ENCODE assay signal across 29 cellular contexts in genomic region chr11:2719831-2720603, GRCh38.
"Had no signal": no experiment of that assay in that cellular context is flagged by ENCODE, and none has a peak within 500 bp of the region (broad histone marks: within the 10 kb centered on the region; RNA-seq: fewer than 3 reads in every experiment).

No MANE protein-coding gene starts in this region.

- H3K27ac ChIP-seq: adrenal gland, body of pancreas, cardiac muscle cell, coronary artery, dorsolateral prefrontal cortex, gastroesophageal sphincter, hepatocyte, lower lobe of right lung, pancreas, psoas muscle, thoracic aorta, uterus had no signal

- H3K9me3 ChIP-seq: adrenal gland, body of pancreas, gastroesophageal sphincter, lower lobe of right lung, pancreas, psoas muscle, thoracic aorta, uterus had no signal

- ATAC-seq: body of pancreas; effector memory CD8-positive, alpha-beta T cell; gastroesophageal sphincter; lower lobe of right lung; natural killer cell; pancreas; psoas muscle; T-cell had no signal

- H3K4me1 Mint-ChIP-seq: activated naive CD8-positive, alpha-beta T cell treated with anti-CD3 and anti-CD28 coated beads for 36 hours; natural killer cell; T-cell had no signal

- H3K27me3 Mint-ChIP-seq: activated naive CD8-positive, alpha-beta T cell treated with anti-CD3 and anti-CD28 coated beads for 36 hours; stimulated activated naive CD8-positive, alpha-beta T cell treated with anti-CD3 and anti-CD28 coated beads, Interleukin-15, Interleukin-2, amounts not matched to agents 100 ng/mL and 50 ng/mL, for 24 hours; T-cell; type B pancreatic cell had no signal

- H3K4me3 ChIP-seq: adrenal gland, body of pancreas, cardiac muscle cell, coronary artery, dorsolateral prefrontal cortex, gastroesophageal sphincter, hepatocyte, lower lobe of right lung, pancreas, psoas muscle, thoracic aorta, uterus had no signal

- H3K9me3 Mint-ChIP-seq: activated naive CD4-positive, alpha-beta T cell treated with anti-CD3 and anti-CD28 coated beads for 36 hours; activated naive CD8-positive, alpha-beta T cell treated with anti-CD3 and anti-CD28 coated beads for 36 hours; activated T-helper 1 cell treated with anti-CD3 and anti-CD28 coated beads, Interleukin-12 subunit alpha, Interleukin-12 subunit beta, Interleukin-2, Interleukin-4 antibody, amounts not matched to agents 30 ng/mL and 10 ng/mL and 1 ng/mL, durations not matched to agents 14 hours and 24 hours and 36 hours; effector memory CD8-positive, alpha-beta T cell; natural killer cell; stimulated activated naive CD8-positive, alpha-beta T cell treated with anti-CD3 and anti-CD28 coated beads, Interleukin-15, Interleukin-2, amounts not matched to agents 100 ng/mL and 50 ng/mL, for 24 hours; T-cell; type B pancreatic cell had no signal

- H3K36me3 Mint-ChIP-seq: activated naive CD8-positive, alpha-beta T cell treated with anti-CD3 and anti-CD28 coated beads for 36 hours; natural killer cell; T-cell; type B pancreatic cell had no signal

- H2AFZ ChIP-seq: hepatocyte had no signal

- H3K36me3 ChIP-seq: adrenal gland, cardiac muscle cell, gastroesophageal sphincter, lower lobe of right lung, pancreas, thoracic aorta, uterus had no signal

- H3K4me2 ChIP-seq: hepatocyte had no signal

- H3K27me3 ChIP-seq: adrenal gland, body of pancreas, cardiac muscle cell, dorsolateral prefrontal cortex, gastroesophageal sphincter, hepatocyte, pancreas, uterus had no signal

- DNase-seq: activated CD4-positive, alpha-beta T cell treated with anti-CD3 and anti-CD28 coated beads for 4 hours; activated CD4-positive, alpha-beta T cell treated with anti-CD3 and anti-CD28 coated beads, Interleukin-2, amount 50 U/mL, for 4 hours; activated CD4-positive, CD25-positive, alpha-beta regulatory T cell; activated CD8-positive, alpha-beta memory T cell treated with anti-CD3 and anti-CD28 coated beads for 24 hours; activated effector memory CD4-positive, alpha-beta T cell treated with anti-CD3 and anti-CD28 coated beads, Interleukin-2, amount 50 U/mL, for 16 hours; activated naive CD4-positive, alpha-beta T cell treated with anti-CD3 and anti-CD28 coated beads for 36 hours; activated naive CD8-positive, alpha-beta T cell treated with anti-CD3 and anti-CD28 coated beads for 36 hours; adrenal gland; aorta; body of pancreas; dorsolateral prefrontal cortex; effector memory CD8-positive, alpha-beta T cell; lower lobe of right lung; mesendoderm; natural killer cell; nucleus accumbens; stimulated activated CD4-positive, alpha-beta T cell treated with anti-CD3 and anti-CD28 coated beads, Interleukin-2, amount 100 ng/mL, for 48 hours; T-cell; uterus had no signal

- H3K4me3 Mint-ChIP-seq: activated naive CD4-positive, alpha-beta T cell treated with anti-CD3 and anti-CD28 coated beads for 36 hours; activated naive CD8-positive, alpha-beta T cell treated with anti-CD3 and anti-CD28 coated beads for 36 hours; activated T-helper 1 cell treated with anti-CD3 and anti-CD28 coated beads, Interleukin-12 subunit alpha, Interleukin-12 subunit beta, Interleukin-2, Interleukin-4 antibody, amounts not matched to agents 30 ng/mL and 10 ng/mL and 1 ng/mL, durations not matched to agents 14 hours and 24 hours and 36 hours; effector memory CD8-positive, alpha-beta T cell; natural killer cell; stimulated activated naive CD8-positive, alpha-beta T cell treated with anti-CD3 and anti-CD28 coated beads, Interleukin-15, Interleukin-2, amounts not matched to agents 100 ng/mL and 50 ng/mL, for 24 hours; T-cell; type B pancreatic cell had no signal

- H3K27ac Mint-ChIP-seq: activated naive CD4-positive, alpha-beta T cell treated with anti-CD3 and anti-CD28 coated beads for 36 hours; activated naive CD8-positive, alpha-beta T cell treated with anti-CD3 and anti-CD28 coated beads for 36 hours; activated T-helper 1 cell treated with anti-CD3 and anti-CD28 coated beads, Interleukin-12 subunit alpha, Interleukin-12 subunit beta, Interleukin-2, Interleukin-4 antibody, amounts not matched to agents 30 ng/mL and 10 ng/mL and 1 ng/mL, durations not matched to agents 14 hours and 24 hours and 36 hours; effector memory CD8-positive, alpha-beta T cell; natural killer cell; stimulated activated naive CD8-positive, alpha-beta T cell treated with anti-CD3 and anti-CD28 coated beads, Interleukin-15, Interleukin-2, amounts not matched to agents 100 ng/mL and 50 ng/mL, for 24 hours; T-cell had no signal

- H3K4me1 ChIP-seq: adrenal gland, gastroesophageal sphincter, lower lobe of right lung, pancreas had no signal
